13 cellular contexts compared by ENCODE assay signal in the genomic region with DNA sequence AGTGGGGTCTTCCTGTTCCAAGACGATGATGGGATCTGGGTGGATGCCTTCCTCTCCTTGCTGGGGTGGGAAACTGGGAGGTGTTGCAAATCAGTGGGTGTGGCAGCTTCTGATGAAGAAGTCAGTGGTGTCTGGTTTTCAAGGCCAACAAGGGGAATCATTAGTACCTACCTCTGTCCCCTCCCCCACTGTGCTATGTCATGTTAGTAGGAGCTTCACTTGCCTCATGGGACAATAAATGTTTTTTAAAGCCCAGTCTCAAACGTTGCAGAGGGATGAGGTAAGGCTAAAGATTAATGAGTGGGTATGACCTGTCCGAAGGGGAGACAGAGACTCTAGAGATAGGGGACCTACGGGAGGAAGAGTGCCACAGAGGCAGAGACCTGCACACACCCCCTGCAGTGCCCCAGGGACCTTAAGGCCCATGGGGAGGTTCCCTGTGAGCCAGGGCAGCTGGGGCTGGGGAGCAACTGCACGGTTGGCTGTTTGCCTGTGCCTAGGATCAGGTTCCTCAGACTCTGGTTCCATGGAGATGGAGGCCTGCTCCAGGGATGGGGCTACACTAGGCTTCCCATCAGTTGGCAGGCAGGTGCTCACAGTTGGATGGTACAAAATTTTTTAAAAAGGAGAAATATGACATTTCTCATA.
"Had no signal": no experiment of that assay in that cellular context is flagged by ENCODE, and none has a peak within 500 bp of the region (broad histone marks: within the 10 kb centered on the region; RNA-seq: fewer than 3 reads in every experiment).

No MANE protein-coding gene starts in this region.

- DNase-seq: activated CD8-positive, alpha-beta memory T cell treated with anti-CD3 and anti-CD28 coated beads, Interleukin-2, amount 10 ng/mL, durations not matched to agents 7 days and 5 days; activated T-cell treated with anti-CD3 and anti-CD28 coated beads, Interleukin-2, amount 50 U/mL, for 72 hours; aorta; left ventricle myocardium superior; pancreas; stimulated activated CD4-positive, alpha-beta T cell treated with anti-CD3 and anti-CD28 coated beads, Interleukin-4, amount 100 ng/mL, for 1 hour; stimulated activated CD8-positive, alpha-beta memory T cell treated with anti-CD3 and anti-CD28 coated beads, Interleukin-4, amount 100 ng/mL, for 48 hours; stimulated activated naive CD8-positive, alpha-beta T cell treated with anti-CD3 and anti-CD28 coated beads, Interleukin-15, amount 100 ng/mL, for 72 hours had no signal

- FAIRE-seq: frontal cortex, pancreas had no signal

- H3K27ac ChIP-seq: breast epithelium, hepatocyte, pancreas, thoracic aorta had no signal

- H3K4me1 ChIP-seq: breast epithelium, pancreas had no signal

- H3K4me3 ChIP-seq: breast epithelium, hepatocyte, pancreas, thoracic aorta had no signal

- H3K4me2 ChIP-seq: hepatocyte had no signal

- H2AFZ ChIP-seq: hepatocyte had no signal

- H3K27me3 ChIP-seq: breast epithelium, hepatocyte, pancreas had no signal

- H3K9me3 ChIP-seq: breast epithelium, pancreas, thoracic aorta had no signal

- H3K36me3 ChIP-seq: breast epithelium, pancreas, thoracic aorta had no signal

- H3K79me2 ChIP-seq: hepatocyte had no signal

- ATAC-seq: activated CD4-positive, CD25-positive, alpha-beta regulatory T cell treated with anti-CD3 and anti-CD28 coated beads, Interleukin-2, amount 50 U/mL, for 24 hours; activated CD8-positive, alpha-beta memory T cell treated with anti-CD3 and anti-CD28 coated beads, Interleukin-2, amount 10 ng/mL, durations not matched to agents 7 days and 5 days; activated T-cell treated with anti-CD3 and anti-CD28 coated beads, Interleukin-2, amount 50 U/mL, for 72 hours; left ventricle myocardium superior; pancreas; stimulated activated naive CD8-positive, alpha-beta T cell treated with anti-CD3 and anti-CD28 coated beads, Interleukin-15, amount 100 ng/mL, for 72 hours had no signal
